14 cellular contexts compared by ENCODE assay signal in the genomic region with DNA sequence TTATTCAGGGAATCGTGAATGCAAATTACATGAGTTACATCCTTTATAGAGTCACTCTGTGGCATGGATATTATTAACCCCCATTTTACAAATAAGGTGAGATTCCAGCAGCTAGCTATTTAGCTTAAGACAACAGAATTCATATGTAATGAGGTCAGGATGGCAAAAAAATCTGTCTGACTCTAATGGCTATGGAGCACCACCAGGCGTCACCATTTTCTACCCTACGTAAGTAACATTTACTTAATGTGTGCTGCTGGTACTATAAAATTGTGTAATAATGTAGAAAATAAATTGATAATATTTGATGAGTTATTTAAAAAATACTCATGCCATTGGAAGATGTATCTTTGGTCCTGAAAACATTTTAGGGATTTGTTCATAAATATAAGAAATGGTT.
DNase-seq lines count a peak whose midpoint lies in the region; ATAC-seq, FAIRE-seq and TF ChIP-seq lines count a peak whose summit lies in the region.
"Had no signal": no experiment of that assay in that cellular context is flagged by ENCODE, and none has a peak within 500 bp of the region (broad histone marks: within the 10 kb centered on the region; RNA-seq: fewer than 3 reads in every experiment).

No MANE protein-coding gene starts in this region.

- H3K4me1 ChIP-seq in HepG2 (ENCODE audit: insufficient read depth, low read length) (no peaks in the 10 kb centered on the region), right lobe of liver (no peaks in the 10 kb centered on the region), lower lobe of right lung (no peaks in the 10 kb centered on the region), suprapubic skin (no peaks in the 10 kb centered on the region)

- POLR2A ChIA-PET in HepG2 (lab: Yijun Ruan, JAX) = no interaction called here

- TF ChIP-seq POLR2A in HepG2 (IDR thresholded peaks at IDR 0.05; ENCODE audit: insufficient read depth in 1 of 2, low read depth in 2 of 2, low read length in 2 of 2) = no peak
- TF ChIP-seq POLR2A in right lobe of liver (IDR thresholded peaks at IDR 0.05) = no peak
- no peak for TF ChIP-seq POLR2A in suprapubic skin (IDR thresholded peaks at IDR 0.05)

- TF ChIP-seq RAD21 in HepG2 (CRISPR knock-in tag; IDR thresholded peaks at IDR 0.05) = no peak

- H3K79me2 ChIP-seq in HepG2 (ENCODE audit: insufficient read depth, low read length) = no peaks in the 10 kb centered on the region

- CTCF ChIA-PET in HepG2 (lab: Yijun Ruan, JAX; ENCODE audit: low intra/inter-chr PET ratio, low total read pairs) = no interaction called here

- 0 out of 2 replicates have a peak, but pooled peaks have one; percentile 8 for TF ChIP-seq CTCF in HepG2 (CRISPR knock-in tag; IDR thresholded peaks at IDR 0.05)
- TF ChIP-seq CTCF in right lobe of liver (IDR thresholded peaks at IDR 0.05) = no peak
- peak; percentile 15 for TF ChIP-seq CTCF in fibroblast of pulmonary artery (IDR thresholded peaks at IDR 0.05; ENCODE audit: low read length, missing control alignments)
- no peak for TF ChIP-seq CTCF in lower lobe of right lung (IDR thresholded peaks at IDR 0.05)
- no peak for TF ChIP-seq CTCF in suprapubic skin (IDR thresholded peaks at IDR 0.05)

- no peaks in the 10 kb centered on the region for H3K9me3 ChIP-seq in HepG2 (ENCODE audit: low read length)
- H3K9me3 ChIP-seq in right lobe of liver = no peaks in the 10 kb centered on the region
- H3K9me3 ChIP-seq in lower lobe of right lung = no peaks in the 10 kb centered on the region
- no peaks in the 10 kb centered on the region for H3K9me3 ChIP-seq in suprapubic skin

- TF ChIP-seq EP300 in HepG2 (IDR thresholded peaks at IDR 0.05; ENCODE audit: low read depth in 2 of 2, low read length in 2 of 2) = no peak
- no peak for TF ChIP-seq EP300 in HepG2 (CRISPR knock-in tag; IDR thresholded peaks at IDR 0.05; ENCODE audit: borderline replicate concordance)
- TF ChIP-seq EP300 in suprapubic skin (IDR thresholded peaks at IDR 0.05) = no peak

- H3K36me3 ChIP-seq in HepG2 (replicated peaks in 1 of 2; ENCODE audit: control insufficient read depth in 1 of 2, insufficient read depth in 2 of 2, low read length in 2 of 2) (no peaks in the 10 kb centered on the region), right lobe of liver (no peaks in the 10 kb centered on the region), lower lobe of right lung (no peaks in the 10 kb centered on the region), suprapubic skin (no peaks in the 10 kb centered on the region)

- in situ Hi-C loops in HepG2 (cut with HindIII; ENCODE audit: extremely low pct_ligation_motif_present, low pct_unique_long_range_greater_than_20kb) = no loop called here

- no TSS peak for BruUV-seq in HepG2 (replicated peaks; lab: Mats Ljungman, UMichigan)

- no peak overlapping the region for H3K9ac ChIP-seq in HepG2 (ENCODE audit: insufficient read depth, low read depth, low read length)

- no peak for FAIRE-seq in HepG2 (lab: Jason Lieb, UNC)

- H3K4me3 ChIP-seq in HepG2 (replicated peaks in 1 of 3; ENCODE audit: insufficient read depth in 1 of 3, low read depth in 2 of 3, low read length in 3 of 3) = no peak overlapping the region
- no peak overlapping the region for H3K4me3 ChIP-seq in right lobe of liver
- H3K4me3 ChIP-seq in fibroblast of pulmonary artery (replicated peaks; ENCODE audit: low read depth, low read length) = no peak overlapping the region
- H3K4me3 ChIP-seq in lower lobe of right lung = no peak overlapping the region
- no peak overlapping the region for H3K4me3 ChIP-seq in suprapubic skin

- H3K27ac ChIP-seq in HepG2 (ENCODE audit: extremely low read length, insufficient read depth, low read length) (no peak overlapping the region), right lobe of liver (no peak overlapping the region), lower lobe of right lung (no peak overlapping the region), suprapubic skin (no peak overlapping the region)

- DNase-seq in HepG2 (ENCODE audit: low spot score) (peak; percentile 21), right lobe of liver (no peak), RKO (ENCODE audit: low spot score) (peak; percentile 28), fibroblast of pulmonary artery (ENCODE audit: low read depth) (peak; percentile 40), HCEC 1CT (no peak), lower lobe of right lung (no peak), suprapubic skin (ENCODE audit: low spot score in 2 of 2) (no peak)
- DNase-seq: activated gamma-delta T cell, GOT3, islet precursor cell, Karpas-422, NCI-H1694, NCI-H774 had no signal

- 4% methylated on average over 3 of the region's 3 CpGs for WGBS in HepG2 (ENCODE audit: low lambda C conversion rate)
- 73% methylated on average over 3 of the region's 3 CpGs for WGBS in right lobe of liver (ENCODE audit: insufficient coverage, low coverage, low lambda C conversion rate, missing lambda C conversion rate)
- WGBS in suprapubic skin = 85% methylated on average over 3 of the region's 3 CpGs

- H4K20me1 ChIP-seq in HepG2 (ENCODE audit: insufficient read depth, low read length) = no peaks in the 10 kb centered on the region

- no peak overlapping the region for H3K4me2 ChIP-seq in HepG2 (ENCODE audit: low read depth, low read length)

- no peaks in the 10 kb centered on the region; a peak in 1 of 5 replicates for H3K27me3 ChIP-seq in HepG2 (ENCODE audit: control insufficient read depth in 1 of 2, insufficient read depth in 2 of 2, low read length in 2 of 2)
- H3K27me3 ChIP-seq in right lobe of liver = no peaks in the 10 kb centered on the region
- H3K27me3 ChIP-seq in lower lobe of right lung (ENCODE audit: low read depth) = no peaks in the 10 kb centered on the region
- no peaks in the 10 kb centered on the region for H3K27me3 ChIP-seq in suprapubic skin

- intact Hi-C loops in HepG2 (cut with micrococcal nuclease; ENCODE audit: unreplicated experiment) (loop anchor here (5.0 kb wide), 2 partner anchors 853 to 1473 kb away; no protein-coding TSS in a partner anchor), right lobe of liver (cut with DNase I) (no loop called here), lower lobe of right lung (cut with DNase I) (no loop called here)

- ATAC-seq in HepG2 = no peak
- no peak for ATAC-seq in right lobe of liver
- no peak for ATAC-seq in GM21717 (IDR thresholded peaks at IDR 0.05; ENCODE audit: unreplicated experiment)
- ATAC-seq in lower lobe of right lung = no peak

- no peak overlapping the region for H2AFZ ChIP-seq in HepG2 (ENCODE audit: low read length)

TF ChIP-seq in HepG2, 621 proteins besides CTCF, POLR2A, EP300 and RAD21:
- TF ChIP-seq PHF5A (CRISPR knock-in tag; IDR thresholded peaks at IDR 0.05; ENCODE audit: low read depth, unreplicated experiment) = no peak
- peak; percentile 29; the same call in 1 of the 2 replicates for TF ChIP-seq STAG1 (CRISPR knock-in tag; IDR thresholded peaks at IDR 0.05)

Comparison
In these comparisons a context has a peak if more than half of its experiments do, and no peak if none do; other contexts are left out.
1. DNase-seq: peak in HepG2 (single experiment), RKO (single experiment) and fibroblast of pulmonary artery (single experiment); none in right lobe of liver (0 of 3), HCEC 1CT (single experiment), lower lobe of right lung (single experiment) and suprapubic skin (0 of 2).
2. CTCF ChIP-seq: peak in HepG2 (single experiment) and fibroblast of pulmonary artery (single experiment); none in right lobe of liver (0 of 4), lower lobe of right lung (single experiment) and suprapubic skin (0 of 2).